ENCODE assay signal across 1 cellular context in the genomic region with DNA sequence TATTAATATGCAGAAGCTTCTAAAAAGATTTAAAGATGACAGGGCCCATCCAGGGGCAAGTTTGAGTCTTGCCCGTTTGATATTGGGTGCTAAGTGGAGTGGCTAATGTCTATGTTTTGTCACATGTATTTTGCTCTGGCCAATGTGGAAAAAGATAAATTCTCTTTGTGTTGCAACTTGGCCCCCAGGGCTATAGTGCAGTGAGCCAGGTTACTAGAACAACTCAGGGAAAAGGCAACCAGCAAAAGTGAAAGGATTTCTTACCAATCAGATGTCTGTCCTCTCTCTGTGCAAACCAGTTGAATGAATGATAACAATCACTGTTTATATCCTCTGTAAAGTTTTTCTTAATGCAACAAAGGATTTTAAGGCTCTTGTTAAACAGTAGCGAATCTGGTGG.
TF ChIP-seq lines count a peak whose summit lies in the region.

No MANE protein-coding gene starts in this region.

TF ChIP-seq in GM23338, 12 proteins besides CTCF, POLR2A, EP300 and RAD21:
- TF ChIP-seq, protein P1, sequence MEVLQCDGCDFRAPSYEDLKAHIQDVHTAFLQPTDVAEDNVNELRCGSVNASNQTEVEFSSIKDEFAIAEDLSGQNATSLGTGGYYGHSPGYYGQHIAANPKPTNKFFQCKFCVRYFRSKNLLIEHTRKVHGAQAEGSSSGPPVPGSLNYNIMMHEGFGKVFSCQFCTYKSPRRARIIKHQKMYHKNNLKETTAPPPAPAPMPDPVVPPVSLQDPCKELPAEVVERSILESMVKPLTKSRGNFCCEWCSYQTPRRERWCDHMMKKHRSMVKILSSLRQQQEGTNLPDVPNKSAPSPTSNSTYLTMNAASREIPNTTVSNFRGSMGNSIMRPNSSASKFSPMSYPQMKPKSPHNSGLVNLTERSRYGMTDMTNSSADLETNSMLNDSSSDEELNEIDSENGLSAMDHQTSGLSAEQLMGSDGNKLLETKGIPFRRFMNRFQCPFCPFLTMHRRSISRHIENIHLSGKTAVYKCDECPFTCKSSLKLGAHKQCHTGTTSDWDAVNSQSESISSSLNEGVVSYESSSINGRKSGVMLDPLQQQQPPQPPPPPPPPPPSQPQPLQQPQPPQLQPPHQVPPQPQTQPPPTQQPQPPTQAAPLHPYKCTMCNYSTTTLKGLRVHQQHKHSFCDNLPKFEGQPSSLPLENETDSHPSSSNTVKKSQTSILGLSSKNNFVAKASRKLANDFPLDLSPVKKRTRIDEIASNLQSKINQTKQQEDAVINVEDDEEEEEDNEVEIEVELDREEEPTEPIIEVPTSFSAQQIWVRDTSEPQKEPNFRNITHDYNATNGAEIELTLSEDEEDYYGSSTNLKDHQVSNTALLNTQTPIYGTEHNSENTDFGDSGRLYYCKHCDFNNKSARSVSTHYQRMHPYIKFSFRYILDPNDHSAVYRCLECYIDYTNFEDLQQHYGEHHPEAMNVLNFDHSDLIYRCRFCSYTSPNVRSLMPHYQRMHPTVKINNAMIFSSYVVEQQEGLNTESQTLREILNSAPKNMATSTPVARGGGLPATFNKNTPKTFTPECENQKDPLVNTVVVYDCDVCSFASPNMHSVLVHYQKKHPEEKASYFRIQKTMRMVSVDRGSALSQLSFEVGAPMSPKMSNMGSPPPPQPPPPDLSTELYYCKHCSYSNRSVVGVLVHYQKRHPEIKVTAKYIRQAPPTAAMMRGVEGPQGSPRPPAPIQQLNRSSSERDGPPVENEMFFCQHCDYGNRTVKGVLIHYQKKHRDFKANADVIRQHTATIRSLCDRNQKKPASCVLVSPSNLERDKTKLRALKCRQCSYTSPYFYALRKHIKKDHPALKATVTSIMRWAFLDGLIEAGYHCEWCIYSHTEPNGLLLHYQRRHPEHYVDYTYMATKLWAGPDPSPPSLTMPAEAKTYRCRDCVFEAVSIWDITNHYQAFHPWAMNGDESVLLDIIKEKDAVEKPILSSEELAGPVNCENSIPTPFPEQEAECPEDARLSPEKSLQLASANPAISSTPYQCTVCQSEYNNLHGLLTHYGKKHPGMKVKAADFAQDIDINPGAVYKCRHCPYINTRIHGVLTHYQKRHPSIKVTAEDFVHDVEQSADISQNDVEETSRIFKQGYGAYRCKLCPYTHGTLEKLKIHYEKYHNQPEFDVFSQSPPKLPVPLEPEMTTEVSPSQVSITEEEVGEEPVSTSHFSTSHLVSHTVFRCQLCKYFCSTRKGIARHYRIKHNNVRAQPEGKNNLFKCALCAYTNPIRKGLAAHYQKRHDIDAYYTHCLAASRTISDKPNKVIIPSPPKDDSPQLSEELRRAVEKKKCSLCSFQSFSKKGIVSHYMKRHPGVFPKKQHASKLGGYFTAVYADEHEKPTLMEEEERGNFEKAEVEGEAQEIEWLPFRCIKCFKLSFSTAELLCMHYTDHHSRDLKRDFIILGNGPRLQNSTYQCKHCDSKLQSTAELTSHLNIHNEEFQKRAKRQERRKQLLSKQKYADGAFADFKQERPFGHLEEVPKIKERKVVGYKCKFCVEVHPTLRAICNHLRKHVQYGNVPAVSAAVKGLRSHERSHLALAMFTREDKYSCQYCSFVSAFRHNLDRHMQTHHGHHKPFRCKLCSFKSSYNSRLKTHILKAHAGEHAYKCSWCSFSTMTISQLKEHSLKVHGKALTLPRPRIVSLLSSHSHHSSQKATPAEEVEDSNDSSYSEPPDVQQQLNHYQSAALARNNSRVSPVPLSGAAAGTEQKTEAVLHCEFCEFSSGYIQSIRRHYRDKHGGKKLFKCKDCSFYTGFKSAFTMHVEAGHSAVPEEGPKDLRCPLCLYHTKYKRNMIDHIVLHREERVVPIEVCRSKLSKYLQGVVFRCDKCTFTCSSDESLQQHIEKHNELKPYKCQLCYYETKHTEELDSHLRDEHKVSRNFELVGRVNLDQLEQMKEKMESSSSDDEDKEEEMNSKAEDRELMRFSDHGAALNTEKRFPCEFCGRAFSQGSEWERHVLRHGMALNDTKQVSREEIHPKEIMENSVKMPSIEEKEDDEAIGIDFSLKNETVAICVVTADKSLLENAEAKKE (CRISPR knock-in tag; IDR thresholded peaks at IDR 0.05) = no peak
- TF ChIP-seq ZNF114 (CRISPR knock-in tag; IDR thresholded peaks at IDR 0.05) (no peak), STAT1 (IDR thresholded peaks at IDR 0.05; ENCODE audit: unreplicated experiment) (no peak), JUNB (IDR thresholded peaks at IDR 0.05; ENCODE audit: unreplicated experiment) (no peak), EZH2phosphoT487 (IDR thresholded peaks at IDR 0.05; ENCODE audit: unreplicated experiment) (no peak), EZH2 (IDR thresholded peaks at IDR 0.05; ENCODE audit: low read depth, unreplicated experiment) (no peak), POLR2AphosphoS5 (IDR thresholded peaks at IDR 0.05; ENCODE audit: low read depth) (no peak), CREB1 (CRISPR knock-in tag; IDR thresholded peaks at IDR 0.05; ENCODE audit: low read depth) (no peak), ZNF331 (CRISPR knock-in tag; IDR thresholded peaks at IDR 0.05; ENCODE audit: low read depth) (no peak), NANOG (IDR thresholded peaks at IDR 0.05; ENCODE audit: borderline replicate concordance) (no peak)
- TF ChIP-seq, protein P2, sequence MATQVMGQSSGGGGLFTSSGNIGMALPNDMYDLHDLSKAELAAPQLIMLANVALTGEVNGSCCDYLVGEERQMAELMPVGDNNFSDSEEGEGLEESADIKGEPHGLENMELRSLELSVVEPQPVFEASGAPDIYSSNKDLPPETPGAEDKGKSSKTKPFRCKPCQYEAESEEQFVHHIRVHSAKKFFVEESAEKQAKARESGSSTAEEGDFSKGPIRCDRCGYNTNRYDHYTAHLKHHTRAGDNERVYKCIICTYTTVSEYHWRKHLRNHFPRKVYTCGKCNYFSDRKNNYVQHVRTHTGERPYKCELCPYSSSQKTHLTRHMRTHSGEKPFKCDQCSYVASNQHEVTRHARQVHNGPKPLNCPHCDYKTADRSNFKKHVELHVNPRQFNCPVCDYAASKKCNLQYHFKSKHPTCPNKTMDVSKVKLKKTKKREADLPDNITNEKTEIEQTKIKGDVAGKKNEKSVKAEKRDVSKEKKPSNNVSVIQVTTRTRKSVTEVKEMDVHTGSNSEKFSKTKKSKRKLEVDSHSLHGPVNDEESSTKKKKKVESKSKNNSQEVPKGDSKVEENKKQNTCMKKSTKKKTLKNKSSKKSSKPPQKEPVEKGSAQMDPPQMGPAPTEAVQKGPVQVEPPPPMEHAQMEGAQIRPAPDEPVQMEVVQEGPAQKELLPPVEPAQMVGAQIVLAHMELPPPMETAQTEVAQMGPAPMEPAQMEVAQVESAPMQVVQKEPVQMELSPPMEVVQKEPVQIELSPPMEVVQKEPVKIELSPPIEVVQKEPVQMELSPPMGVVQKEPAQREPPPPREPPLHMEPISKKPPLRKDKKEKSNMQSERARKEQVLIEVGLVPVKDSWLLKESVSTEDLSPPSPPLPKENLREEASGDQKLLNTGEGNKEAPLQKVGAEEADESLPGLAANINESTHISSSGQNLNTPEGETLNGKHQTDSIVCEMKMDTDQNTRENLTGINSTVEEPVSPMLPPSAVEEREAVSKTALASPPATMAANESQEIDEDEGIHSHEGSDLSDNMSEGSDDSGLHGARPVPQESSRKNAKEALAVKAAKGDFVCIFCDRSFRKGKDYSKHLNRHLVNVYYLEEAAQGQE (IDR thresholded peaks at IDR 0.05; ENCODE audit: unreplicated experiment) = no peak
- TF ChIP-seq, protein P3, sequence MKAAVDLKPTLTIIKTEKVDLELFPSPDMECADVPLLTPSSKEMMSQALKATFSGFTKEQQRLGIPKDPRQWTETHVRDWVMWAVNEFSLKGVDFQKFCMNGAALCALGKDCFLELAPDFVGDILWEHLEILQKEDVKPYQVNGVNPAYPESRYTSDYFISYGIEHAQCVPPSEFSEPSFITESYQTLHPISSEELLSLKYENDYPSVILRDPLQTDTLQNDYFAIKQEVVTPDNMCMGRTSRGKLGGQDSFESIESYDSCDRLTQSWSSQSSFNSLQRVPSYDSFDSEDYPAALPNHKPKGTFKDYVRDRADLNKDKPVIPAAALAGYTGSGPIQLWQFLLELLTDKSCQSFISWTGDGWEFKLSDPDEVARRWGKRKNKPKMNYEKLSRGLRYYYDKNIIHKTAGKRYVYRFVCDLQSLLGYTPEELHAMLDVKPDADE (IDR thresholded peaks at IDR 0.05) = no peak
